In the genomic region with DNA sequence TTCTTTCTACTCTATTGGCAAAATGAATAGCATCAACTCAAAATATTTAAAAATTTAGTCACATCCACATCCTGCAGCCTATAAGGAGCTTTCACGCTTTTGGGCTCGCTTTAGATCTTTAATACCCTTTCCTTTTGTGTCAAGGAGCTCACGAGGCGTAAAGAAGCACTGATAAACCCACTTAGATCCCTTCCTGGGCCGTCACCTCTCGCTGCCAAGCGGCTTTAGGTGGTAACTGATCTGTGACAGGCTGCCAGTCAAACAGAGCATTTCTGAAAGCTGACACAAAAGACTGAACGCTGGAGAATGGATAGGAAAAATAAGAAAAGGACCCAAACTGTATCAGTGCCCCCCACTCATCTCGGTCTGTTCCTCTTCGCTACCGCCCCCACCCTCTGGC, we compare ENCODE assay signal across 10 cellular contexts.
DNase-seq lines count a peak whose midpoint lies in the region; ATAC-seq and TF ChIP-seq lines count a peak whose summit lies in the region.
"Had no signal": no experiment of that assay in that cellular context is flagged by ENCODE, and none has a peak within 500 bp of the region (broad histone marks: within the 10 kb centered on the region; RNA-seq: fewer than 3 reads in every experiment).

No MANE protein-coding gene starts in this region.

- H3K36me3 ChIP-seq in mesendoderm (ENCODE audit: control insufficient read depth, insufficient read depth, low read length) (no peaks in the 10 kb centered on the region), vagina (no peaks in the 10 kb centered on the region)

- no peak overlapping the region for H3K4me3 Mint-ChIP-seq in osteocyte (ENCODE audit: unreplicated experiment)

- H3K56ac ChIP-seq in mesendoderm (ENCODE audit: low read length) = no peak overlapping the region

- peak; percentile 25 for ATAC-seq in HG02623 (IDR thresholded peaks at IDR 0.05; ENCODE audit: unreplicated experiment)

- H3K23ac ChIP-seq in mesendoderm (ENCODE audit: low read length) = no peak overlapping the region

- H3K27ac Mint-ChIP-seq in osteocyte (ENCODE audit: unreplicated experiment) = no peak overlapping the region

- H3K79me2 ChIP-seq in mesendoderm (ENCODE audit: control insufficient read depth, insufficient read depth, low read length) = no peaks in the 10 kb centered on the region

- no peak overlapping the region for H4K8ac ChIP-seq in mesendoderm (ENCODE audit: low read depth, low read length)

- no peak overlapping the region for H3K18ac ChIP-seq in mesendoderm (ENCODE audit: low read length)

- H3K27me3 ChIP-seq in mesendoderm (ENCODE audit: insufficient read depth, low read length, poor library complexity) = no peaks in the 10 kb centered on the region
- no peaks in the 10 kb centered on the region for H3K27me3 ChIP-seq in vagina

- no peak overlapping the region for H3K4me2 ChIP-seq in mesendoderm (ENCODE audit: low read length)

- no peak overlapping the region for H2AK5ac ChIP-seq in mesendoderm (ENCODE audit: low read length)

- H3K27ac ChIP-seq in mesendoderm (ENCODE audit: low read depth, low read length) (no peak overlapping the region), vagina (no peak overlapping the region)
- H3K27ac ChIP-seq: skin epidermis had no signal

- no peak overlapping the region for H2BK15ac ChIP-seq in mesendoderm (replicated peaks; ENCODE audit: low read depth)

- H2BK120ac ChIP-seq in mesendoderm (ENCODE audit: low read depth, low read length) = no peak overlapping the region

- H3K36me3 Mint-ChIP-seq in osteocyte (ENCODE audit: unreplicated experiment) = no peaks in the 10 kb centered on the region

- in situ Hi-C loops in GM13976 (cut with MboI; ENCODE audit: low sequenced_read_pairs, unreplicated experiment) = no loop called here

- TF ChIP-seq POLR2A in vagina (IDR thresholded peaks at IDR 0.05) = no peak

- no peak overlapping the region for H4K5ac ChIP-seq in mesendoderm (ENCODE audit: low read length)

- H3K4me1 ChIP-seq in mesendoderm (ENCODE audit: control insufficient read depth, low read depth, low read length) = no peaks in the 10 kb centered on the region
- H3K4me1 ChIP-seq in vagina = no peaks in the 10 kb centered on the region

- no peaks in the 10 kb centered on the region for H3K9me3 Mint-ChIP-seq in osteocyte (ENCODE audit: unreplicated experiment)

- H2BK5ac ChIP-seq in mesendoderm (ENCODE audit: low read length) = no peak overlapping the region

- no peak overlapping the region for H3K4ac ChIP-seq in mesendoderm (ENCODE audit: low read depth, low read length)

- no peaks in the 10 kb centered on the region for H3K9me3 ChIP-seq in vagina

- no CpG with 5 or more reads among the region's 11 CpGs for WGBS in mesendoderm (ENCODE audit: extremely low coverage, insufficient coverage, low lambda C conversion rate)

- no peaks in the 10 kb centered on the region for H3K27me3 Mint-ChIP-seq in osteocyte (ENCODE audit: unreplicated experiment)

- DNase-seq in GM13976 (ENCODE audit: low spot score) = peak; percentile 10
- DNase-seq in SK-N-DZ (ENCODE audit: low spot score) = peak; percentile 82
- DNase-seq in mesendoderm = peak; percentile 55
- no peak for DNase-seq in vagina (ENCODE audit: extremely low spot score in 2 of 2)
- DNase-seq in osteocyte (ENCODE audit: extremely low spot score, unreplicated experiment) = no peak
- DNase-seq in mucosa of gallbladder (ENCODE audit: low spot score) = no peak
- DNase-seq in NCI-H2196 (lab: John Stamatoyannopoulos, UW; ENCODE audit: unreplicated experiment) = no peak
- DNase-seq: RPMI8226 had no signal

- H3K4me3 ChIP-seq in mesendoderm (ENCODE audit: low read length) (no peak overlapping the region), vagina (peak overlapping the region in 1 of 2 donors; percentile 2)
- H3K4me3 ChIP-seq: skin epidermis had no signal

- H3K9ac ChIP-seq in mesendoderm (ENCODE audit: low read length) = no peak overlapping the region

- H3K79me1 ChIP-seq in mesendoderm (ENCODE audit: low read length) = no peaks in the 10 kb centered on the region

- H3K4me1 Mint-ChIP-seq in osteocyte (ENCODE audit: unreplicated experiment) = no peaks in the 10 kb centered on the region

- intact Hi-C loops in vagina (cut with DNase I) = no loop called here

- TF ChIP-seq CTCF in GM13976 (IDR thresholded peaks at IDR 0.05; ENCODE audit: borderline replicate concordance, control extremely low read depth, extremely low read depth, insufficient read depth, missing control alignments) (no peak), vagina (IDR thresholded peaks at IDR 0.05) (no peak), osteocyte (IDR thresholded peaks at IDR 0.05) (no peak)

Comparison
In these comparisons a context has a peak if more than half of its experiments do, and no peak if none do; other contexts are left out.
1. DNase-seq: peak in GM13976 (single experiment), SK-N-DZ (single experiment) and mesendoderm (single experiment); none in vagina (0 of 2), osteocyte (single experiment), mucosa of gallbladder (single experiment) and NCI-H2196 (single experiment).